10 cellular contexts compared by ENCODE assay signal in the genomic region with DNA sequence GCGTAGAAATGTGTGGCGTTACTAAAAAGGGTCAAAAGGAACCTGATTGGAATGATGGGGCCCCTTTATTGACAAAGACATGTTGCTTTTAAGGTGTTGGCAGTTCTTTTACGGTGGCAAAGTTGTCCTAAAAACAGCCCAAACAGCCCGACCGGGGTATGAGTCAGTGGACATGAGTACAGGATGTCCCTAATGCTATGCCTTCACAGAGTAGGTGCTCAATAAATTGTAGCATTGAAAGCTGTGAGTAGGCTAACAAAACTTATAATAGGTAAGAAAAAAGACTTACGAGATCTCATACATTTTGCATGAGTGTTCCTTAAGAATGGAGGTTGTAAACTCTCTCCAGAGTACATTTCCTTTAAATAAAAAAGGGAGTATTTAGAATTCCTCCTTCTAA. TPM values are rescaled to one million over a fixed set of nuclear protein-coding genes. Genes with fewer than 3 reads are reported as not detected.
DNase-seq lines count a peak whose midpoint lies in the region; ATAC-seq and TF ChIP-seq lines count a peak whose summit lies in the region.
"Had no signal": no experiment of that assay in that cellular context is flagged by ENCODE, and none has a peak within 500 bp of the region (broad histone marks: within the 10 kb centered on the region; RNA-seq: fewer than 3 reads in every experiment).

No MANE protein-coding gene starts in this region.

- no peak for ATAC-seq in psoas muscle
- ATAC-seq in GM18502 (IDR thresholded peaks at IDR 0.05; ENCODE audit: poor library complexity, unreplicated experiment), result no peak
- no peak for ATAC-seq in aorta (ENCODE audit: low FRiP score)
- no peak for ATAC-seq in GM18520 (IDR thresholded peaks at IDR 0.05; ENCODE audit: unreplicated experiment)
- ATAC-seq: right lobe of liver had no signal

- WGBS in endodermal cell (ENCODE audit: insufficient coverage in 1 of 2, insufficient read length in 1 of 2), 2 experiments, result 83 to 85% methylated on average over 5 to 6 of the region's 6 CpGs
- 61 to 64% (median 62%) methylated on average over 6 of the region's 6 CpGs for WGBS in psoas muscle, 3 donors
- WGBS in aorta, 2 donors, result 52 to 54% methylated on average over 6 of the region's 6 CpGs

- TF ChIP-seq CTCF in Peyer's patch (IDR thresholded peaks at IDR 0.05), result no peak
- TF ChIP-seq CTCF in endodermal cell (conservative IDR thresholded peaks at IDR 0.05), result no peak
- no peak for TF ChIP-seq CTCF in psoas muscle (IDR thresholded peaks at IDR 0.05)

- H3K27ac Mint-ChIP-seq in endodermal cell, result no peak overlapping the region

- intact Hi-C loops in psoas muscle (cut with DNase I), result no loop called here
- intact Hi-C loops in aorta (cut with DNase I), result loop anchor here in 1 of 2 donors (5.0 kb wide), 1 partner anchor 134 kb away; no protein-coding TSS in a partner anchor

- DNase-seq in EL (peak; percentile 53), Peyer's patch (no peak), endodermal cell (no peak), psoas muscle (no peak), Ammon's horn (ENCODE audit: low spot score) (no peak), aorta (no peak)

- H3K4me1 Mint-ChIP-seq in endodermal cell, result peaks cover 10% of the 10 kb centered on the region

- no peaks in the 10 kb centered on the region for H3K27me3 ChIP-seq in Peyer's patch
- no peaks in the 10 kb centered on the region for H3K27me3 ChIP-seq in endodermal cell (ENCODE audit: control insufficient read depth, insufficient read depth, low read length, poor library complexity, severe bottlenecking)
- peaks cover 0 to 25% (median 6%) of the 10 kb centered on the region in 3 donors for H3K27me3 ChIP-seq in psoas muscle (ENCODE audit: insufficient read depth in 3 of 3, low read length in 2 of 3)
- no peaks in the 10 kb centered on the region for H3K27me3 ChIP-seq in aorta (ENCODE audit: control insufficient read depth in 1 of 2, insufficient read depth in 2 of 2, low read length in 1 of 2)
- H3K27me3 ChIP-seq: right lobe of liver had no signal

- H3K9me3 Mint-ChIP-seq in endodermal cell, result no peaks in the 10 kb centered on the region
- H3K9me3 Mint-ChIP-seq: dendritic cell treated with granulocyte-macrophage colony-stimulating factor and Interleukin-4, amounts not matched to agents 40 ng/mL and 50 ng/mL, for 4 days had no signal

- H3K4me1 ChIP-seq in Peyer's patch (peaks cover 0 to 21% (median 7%) of the 10 kb centered on the region in 4 donors), endodermal cell (ENCODE audit: control insufficient read depth, insufficient read depth, low read length) (peaks cover 3% of the 10 kb centered on the region), psoas muscle (no peaks in the 10 kb centered on the region), aorta (ENCODE audit: control insufficient read depth in 1 of 2, insufficient read depth in 2 of 2, low read length in 2 of 2) (peaks cover 0 to 4% of the 10 kb centered on the region in 2 donors)

- H3K9me3 ChIP-seq in Peyer's patch (no peaks in the 10 kb centered on the region), endodermal cell (ENCODE audit: control insufficient read depth, low read length) (no peaks in the 10 kb centered on the region), psoas muscle (no peaks in the 10 kb centered on the region), aorta (ENCODE audit: control insufficient read depth, low read length) (no peaks in the 10 kb centered on the region)
- H3K9me3 ChIP-seq: right lobe of liver had no signal

- H3K36me3 ChIP-seq in Peyer's patch (no peaks in the 10 kb centered on the region), endodermal cell (ENCODE audit: control insufficient read depth, insufficient read depth, low read length) (no peaks in the 10 kb centered on the region), psoas muscle (ENCODE audit: insufficient read depth in 1 of 2, low read depth in 1 of 2) (no peaks in the 10 kb centered on the region), aorta (ENCODE audit: control insufficient read depth in 1 of 2, insufficient read depth in 2 of 2, low read length in 1 of 2) (no peaks in the 10 kb centered on the region)
- H3K36me3 ChIP-seq: right lobe of liver had no signal

- peak overlapping the region; percentile 89 for H3K4me3 Mint-ChIP-seq in endodermal cell

- no peaks in the 10 kb centered on the region for H3K27me3 Mint-ChIP-seq in endodermal cell (ENCODE audit: insufficient read depth)

- no peak for TF ChIP-seq POLR2A in Peyer's patch (IDR thresholded peaks at IDR 0.05)

- no peak overlapping the region for H3K9ac ChIP-seq in endodermal cell (ENCODE audit: extremely low read depth, low read length, poor library complexity, severe bottlenecking)

- H3K36me3 Mint-ChIP-seq in endodermal cell (ENCODE audit: low read depth), result no peaks in the 10 kb centered on the region

- H3K27ac ChIP-seq in Peyer's patch (peak overlapping the region in 3 of 4 donors; percentile 76 to 93 (median 82)), endodermal cell (ENCODE audit: low read depth, low read length) (no peak overlapping the region), psoas muscle (peak overlapping the region; percentile 60), aorta (ENCODE audit: low read depth in 1 of 2, low read length in 2 of 2) (no peak overlapping the region)

- H3K4me3 ChIP-seq in Peyer's patch, result peak overlapping the region in 1 of 4 donors; percentile 91
- H3K4me3 ChIP-seq in endodermal cell (ENCODE audit: low read length), result peak overlapping the region; percentile 96
- H3K4me3 ChIP-seq in psoas muscle, result peak overlapping the region; percentile 74
- no peak overlapping the region for H3K4me3 ChIP-seq in aorta (ENCODE audit: low read length in 2 of 2)

RNA-seq across cellular contexts. Expression of a gene that starts 2.6 kb away (rescaled TPM):
- total RNA-seq in Peyer's patch (10 to 100 TPM in 2 of 4 donors, 1 to 10 TPM in 2; 5.1 to 23.9 (median 9.4) TPM), endodermal cell (10 to 100 TPM; 17.1 to 18.1 TPM), psoas muscle (10 to 100 TPM in 2 of 4 donors, 1 to 10 TPM in 2; 7.8 to 12.6 (median 10.0) TPM), aorta (10 to 100 TPM; 57.8 to 73.8 TPM)
- 20.7 TPM for polyA plus RNA-seq in endodermal cell (2013, experiment 1 of 2)
- 26.6 TPM for polyA plus RNA-seq in endodermal cell (2013, experiment 2 of 2)
- polyA plus RNA-seq in psoas muscle (10 to 100 TPM in 1 of 3 donors, 1 to 10 TPM in 2; 3.7 to 13.9 (median 4.8) TPM), aorta (10 to 100 TPM; 13.6 to 14.2 TPM)

Comparison
In these comparisons a context has a peak if more than half of its experiments do, and no peak if none do; other contexts are left out.
1. H3K27ac ChIP-seq: peak in Peyer's patch (3 of 4) and psoas muscle (single experiment); none in endodermal cell (single experiment) and aorta (0 of 2).
2. H3K4me3 ChIP-seq: peak in endodermal cell (single experiment) and psoas muscle (single experiment); none in aorta (0 of 2).